ENCODE assay signal across 10 cellular contexts in genomic region chr3:48664313-48664644, GRCh38. TPM values are rescaled to one million over a fixed set of nuclear protein-coding genes. Genes with fewer than 3 reads are reported as not detected.
DNase-seq lines count a peak whose midpoint lies in the region; ATAC-seq and TF ChIP-seq lines count a peak whose summit lies in the region.
"Had no signal": no experiment of that assay in that cellular context is flagged by ENCODE, and none has a peak within 500 bp of the region (broad histone marks: within the 10 kb centered on the region; RNA-seq: fewer than 3 reads in every experiment).

No MANE protein-coding gene starts in this region.

- no peaks in the 10 kb centered on the region for H3K9me3 Mint-ChIP-seq in T-helper 1 cell treated with Interleukin-12 subunit alpha and Interleukin-12 subunit beta and Interleukin-4 antibody, amounts not matched to agents 30 μg/mL and 1 μg/mL, for 36 hours

- intact Hi-C loops in psoas muscle (cut with DNase I) = no loop called here

- 52 to 56% (median 52%) methylated on average over 11 of the region's 11 CpGs for WGBS in psoas muscle, 3 donors

- H3K9me3 ChIP-seq in SK-N-MC (ENCODE audit: low read depth, low read length) (no peaks in the 10 kb centered on the region), psoas muscle (no peaks in the 10 kb centered on the region)

- ATAC-seq in psoas muscle = no peak
- ATAC-seq in HG03457 (IDR thresholded peaks at IDR 0.05; ENCODE audit: unreplicated experiment) = no peak

- H3K4me3 ChIP-seq in SK-N-MC (peak overlapping the region; percentile 83), psoas muscle (peak overlapping the region; percentile 63)

- H3K27ac ChIP-seq in SK-N-MC (no peak overlapping the region), epithelial cell of prostate (peak overlapping the region; percentile 94), psoas muscle (no peak overlapping the region)

- in situ Hi-C loops in G401 (cut with HindIII; ENCODE audit: low sequenced_read_pairs) = no loop called here

- H3K27me3 Mint-ChIP-seq in T-helper 1 cell treated with Interleukin-12 subunit alpha and Interleukin-12 subunit beta and Interleukin-4 antibody, amounts not matched to agents 30 μg/mL and 1 μg/mL, for 36 hours (ENCODE audit: low read depth) = peaks cover 18% of the 10 kb centered on the region

- H3K36me3 ChIP-seq in SK-N-MC (ENCODE audit: insufficient read depth, low read length) = no peaks in the 10 kb centered on the region
- no peaks in the 10 kb centered on the region for H3K36me3 ChIP-seq in psoas muscle (ENCODE audit: insufficient read depth in 1 of 2, low read depth in 1 of 2)

- peaks cover 0 to 47% (median 20%) of the 10 kb centered on the region in 3 donors for H3K27me3 ChIP-seq in psoas muscle (ENCODE audit: insufficient read depth in 3 of 3, low read length in 2 of 3)

- peaks cover 3% of the 10 kb centered on the region for H3K36me3 Mint-ChIP-seq in T-helper 1 cell treated with Interleukin-12 subunit alpha and Interleukin-12 subunit beta and Interleukin-4 antibody, amounts not matched to agents 30 μg/mL and 1 μg/mL, for 36 hours (ENCODE audit: low read depth)

- peaks cover 14% of the 10 kb centered on the region for H3K4me1 Mint-ChIP-seq in T-helper 1 cell treated with Interleukin-12 subunit alpha and Interleukin-12 subunit beta and Interleukin-4 antibody, amounts not matched to agents 30 μg/mL and 1 μg/mL, for 36 hours (ENCODE audit: low read depth)

- DNase-seq in T-helper 1 cell (no peak), SK-N-MC (ENCODE audit: low read depth, low spot score) (no peak), epithelial cell of prostate (ENCODE audit: low read depth, low spot score) (no peak), psoas muscle (no peak), NCI-H2029 (lab: John Stamatoyannopoulos, UW) (no peak), G401 (ENCODE audit: low spot score) (no peak)

- no peak overlapping the region for H3K9ac ChIP-seq in SK-N-MC (ENCODE audit: insufficient read length)

- H3K4me1 ChIP-seq in psoas muscle = peaks cover 19% of the 10 kb centered on the region

- H3K27ac Mint-ChIP-seq in T-helper 1 cell treated with Interleukin-12 subunit alpha and Interleukin-12 subunit beta and Interleukin-4 antibody, amounts not matched to agents 30 μg/mL and 1 μg/mL, for 36 hours = peak overlapping the region; percentile 93

- peak; percentile 3 for TF ChIP-seq CTCF in psoas muscle (IDR thresholded peaks at IDR 0.05)

- peak overlapping the region; percentile 94 for H3K4me3 Mint-ChIP-seq in T-helper 1 cell treated with Interleukin-12 subunit alpha and Interleukin-12 subunit beta and Interleukin-4 antibody, amounts not matched to agents 30 μg/mL and 1 μg/mL, for 36 hours

RNA-seq across cellular contexts. Expression of gene CELSR3, which starts 1.6 kb away (rescaled TPM):
- under 1 TPM; 0.04 to 0.19 (median 0.09) TPM for total RNA-seq in psoas muscle
- under 1 TPM; 0.06 to 0.21 (median 0.16) TPM for polyA plus RNA-seq in psoas muscle
- 4.6 and 5.0 TPM in 2 replicates for total RNA-seq in G401 (2014; rRNA removed; shearing (Covaris generic))

RNA-seq across cellular contexts. Expression of gene NCKIPSD, which starts 21.4 kb away (rescaled TPM):
- 1 to 10 TPM; 5.9 to 8.6 (median 7.5) TPM for total RNA-seq in psoas muscle
- polyA plus RNA-seq in psoas muscle = 1 to 10 TPM; 5.9 to 7.0 (median 6.0) TPM
- total RNA-seq in G401 (2014; rRNA removed; shearing (Covaris generic)) = 12.9 and 17.1 TPM in 2 replicates

RNA-seq across cellular contexts. Expression of gene SLC26A6, which starts 29.0 kb away (rescaled TPM):
- total RNA-seq in psoas muscle = 10 to 100 TPM in 1 of 4 donors, 1 to 10 TPM in 3; 5.6 to 13.0 (median 6.6) TPM
- polyA plus RNA-seq in psoas muscle = 10 to 100 TPM in 1 of 3 donors, 1 to 10 TPM in 2; 4.5 to 10.5 (median 6.0) TPM
- 40.2 and 51.0 TPM in 2 replicates for total RNA-seq in G401 (2014; rRNA removed; shearing (Covaris generic))

RNA-seq across cellular contexts. Expression of gene TMEM89, which starts 42.7 kb away (rescaled TPM):
- not detected for total RNA-seq in psoas muscle
- polyA plus RNA-seq in psoas muscle = not detected
- total RNA-seq in G401 (2014; rRNA removed; shearing (Covaris generic)) = not detected in 2 replicates
- total RNA-seq: dermis blood vessel endothelial cell, H4 had no signal

RNA-seq across cellular contexts. Expression of gene IP6K2, which starts 52.7 kb away (rescaled TPM):
- 10 to 100 TPM; 14.0 to 27.8 (median 21.3) TPM for total RNA-seq in psoas muscle
- polyA plus RNA-seq in psoas muscle = 10 to 100 TPM; 22.5 to 36.8 (median 24.1) TPM
- 105 and 114 TPM in 2 replicates for total RNA-seq in G401 (2014; rRNA removed; shearing (Covaris generic))
